8 cellular contexts compared by ENCODE assay signal in genomic region chr17:49576121-49576905, GRCh38. TPM values are rescaled to one million over a fixed set of nuclear protein-coding genes. Genes with fewer than 3 reads are reported as not detected.
DNase-seq lines count a peak whose midpoint lies in the region; ATAC-seq and TF ChIP-seq lines count a peak whose summit lies in the region.

No MANE protein-coding gene starts in this region.

- no peak for TF ChIP-seq CTCF in AG09309 (IDR thresholded peaks at IDR 0.05; ENCODE audit: control insufficient read depth, insufficient read depth, low read depth, low read length, missing control alignments)
- TF ChIP-seq CTCF in foreskin keratinocyte (conservative IDR thresholded peaks at IDR 0.05) = no peak

- peak; percentile 43 for ATAC-seq in foreskin keratinocyte
- no peak for ATAC-seq in HG03025 (IDR thresholded peaks at IDR 0.05; ENCODE audit: low FRiP score, unreplicated experiment)

- no peak overlapping the region for H3K27ac Mint-ChIP-seq in activated CD4-positive, alpha-beta memory T cell treated with anti-CD3 and anti-CD28 coated beads for 36 hours

- intact Hi-C loops in activated CD4-positive, alpha-beta memory T cell treated with anti-CD3 and anti-CD28 coated beads for 36 hours (cut with micrococcal nuclease) = no loop called here

- no peaks in the 10 kb centered on the region for H3K9me3 ChIP-seq in neuron (ENCODE audit: low read length)

- peak overlapping the region; percentile 76 for H2AFZ ChIP-seq in neuron (ENCODE audit: low read depth, low read length)

- H3K36me3 ChIP-seq in neuron (ENCODE audit: insufficient read depth, low read length) = no peaks in the 10 kb centered on the region

- DNase-seq in AG09309 (ENCODE audit: low read depth) (no peak), HCEC 1CT (peak; percentile 30), foreskin keratinocyte (no peak), SKM-1 treated with dmso at 0.1 percent for 144 hours (lab: John Stamatoyannopoulos, UW; ENCODE audit: unreplicated experiment) (no peak), cortex of kidney (lab: John Stamatoyannopoulos, UW) (no peak)
- no peak for DNase-seq in activated CD4-positive, alpha-beta memory T cell treated with anti-CD3 and anti-CD28 coated beads for 36 hours

- peak overlapping the region; percentile 63 for H3K4me3 Mint-ChIP-seq in activated CD4-positive, alpha-beta memory T cell treated with anti-CD3 and anti-CD28 coated beads for 36 hours

- H3K4me3 ChIP-seq in AG09309 (ENCODE audit: control insufficient read depth, low read depth, low read length) (peak overlapping the region; percentile 89), neuron (ENCODE audit: low read length) (peak overlapping the region; percentile 49)

- CTCF ChIA-PET in activated CD4-positive, alpha-beta memory T cell treated with anti-CD3 and anti-CD28 coated beads for 36 hours (lab: Charles Lee) = interaction anchor here (0.5 to 16.8 kb wide), 12 partner anchors 9 to 477 kb away, joined by 3 to 564 read pairs (median 4); partner anchors contain the start of gene SLC35B1

- no peaks in the 10 kb centered on the region for H3K36me3 Mint-ChIP-seq in activated CD4-positive, alpha-beta memory T cell treated with anti-CD3 and anti-CD28 coated beads for 36 hours

- peaks cover 41% of the 10 kb centered on the region for H3K27me3 Mint-ChIP-seq in activated CD4-positive, alpha-beta memory T cell treated with anti-CD3 and anti-CD28 coated beads for 36 hours

- H3K9me3 Mint-ChIP-seq in activated CD4-positive, alpha-beta memory T cell treated with anti-CD3 and anti-CD28 coated beads for 36 hours = no peaks in the 10 kb centered on the region

- H3K27ac ChIP-seq in foreskin keratinocyte = no peak overlapping the region

- H3K27me3 ChIP-seq in foreskin keratinocyte = peaks cover 33% of the 10 kb centered on the region
- peaks cover 59% of the 10 kb centered on the region for H3K27me3 ChIP-seq in neuron (ENCODE audit: insufficient read depth, low read length)

- peaks cover 2% of the 10 kb centered on the region for H3K4me1 Mint-ChIP-seq in activated CD4-positive, alpha-beta memory T cell treated with anti-CD3 and anti-CD28 coated beads for 36 hours (ENCODE audit: low read depth)

- H3K4me1 ChIP-seq in foreskin keratinocyte = no peaks in the 10 kb centered on the region
- H3K4me1 ChIP-seq in neuron (ENCODE audit: insufficient read depth, low read length) = peaks cover 19% of the 10 kb centered on the region

- POLR2A ChIA-PET in activated CD4-positive, alpha-beta memory T cell treated with anti-CD3 and anti-CD28 coated beads for 36 hours (lab: Charles Lee) = no interaction called here

RNA-seq across cellular contexts. Expression of gene NXPH3, which starts 0.6 kb away (rescaled TPM):
- under 1 TPM in 1 of 2 experiments, not detected in 1; 0.10 TPM for total RNA-seq in activated CD4-positive, alpha-beta memory T cell treated with anti-CD3 and anti-CD28 coated beads for 36 hours
- 1.1 and 2.0 TPM in 2 replicates for total RNA-seq in foreskin keratinocyte
- polyA plus RNA-seq in foreskin keratinocyte = 1.4 and 2.2 TPM in 2 replicates
